8 cellular contexts compared by ENCODE assay signal in genomic region chr16:29996773-29997250, GRCh38. TPM values are rescaled to one million over a fixed set of nuclear protein-coding genes. Genes with fewer than 3 reads are reported as not detected.
DNase-seq lines count a peak whose midpoint lies in the region; ATAC-seq and TF ChIP-seq lines count a peak whose summit lies in the region.

No MANE protein-coding gene starts in this region.

- peak overlapping the region; percentile 72 to 97 for H3K4me3 ChIP-seq in CD4-positive, alpha-beta memory T cell (ENCODE audit: low read length in 2 of 2)
- H3K4me3 ChIP-seq in ectodermal cell (ENCODE audit: insufficient read depth, low read depth, low read length) = peak overlapping the region; percentile 90
- peak overlapping the region in 2 of 4 donors; percentile 58 to 83 for H3K4me3 ChIP-seq in adrenal gland

- H3K27me3 Mint-ChIP-seq in CD4-positive, alpha-beta memory T cell = no peaks in the 10 kb centered on the region
- H3K27me3 Mint-ChIP-seq in neural crest cell (ENCODE audit: low read depth) = peaks cover 3% of the 10 kb centered on the region

- H3K4me1 Mint-ChIP-seq in CD4-positive, alpha-beta memory T cell = peaks cover 14 to 44% (median 32%) of the 10 kb centered on the region in 4 donors
- H3K4me1 Mint-ChIP-seq in neural crest cell = peaks cover 33% of the 10 kb centered on the region

- intact Hi-C loops in CD4-positive, alpha-beta memory T cell (cut with micrococcal nuclease) = loop anchor here (1.0 to 10.0 kb wide), 7 partner anchors 24 to 296 kb away; partner anchors contain the start of genes CDIPT, KCTD13, KIF22 and PAGR1
- intact Hi-C loops in adrenal gland (cut with DNase I) = loop anchor here in 1 of 2 donors (10.0 kb wide), 1 partner anchor 72 kb away; the partner anchor contains the start of gene KCTD13

- peaks cover 26% of the 10 kb centered on the region for H3K36me3 ChIP-seq in CD4-positive, alpha-beta memory T cell (ENCODE audit: insufficient read depth, low read length)
- peaks cover 8% of the 10 kb centered on the region for H3K36me3 ChIP-seq in ectodermal cell (ENCODE audit: control insufficient read depth, insufficient read depth, low read length)
- peaks cover 0 to 22% of the 10 kb centered on the region in 2 donors for H3K36me3 ChIP-seq in adrenal gland (replicated peaks in 1 of 2)

- peaks cover 0 to 2% (median 0%) of the 10 kb centered on the region in 8 donors for H3K9me3 Mint-ChIP-seq in CD4-positive, alpha-beta memory T cell
- no peaks in the 10 kb centered on the region for H3K9me3 Mint-ChIP-seq in neural crest cell

- H3K27ac ChIP-seq in CD4-positive, alpha-beta memory T cell (ENCODE audit: low read depth, low read length) = peak overlapping the region; percentile 98
- H3K27ac ChIP-seq in ectodermal cell (ENCODE audit: insufficient read depth, low read depth, low read length, poor library complexity, severe bottlenecking) (no peak overlapping the region), adrenal gland (no peak overlapping the region)

- CTCF ChIA-PET in CD4-positive, alpha-beta memory T cell (lab: Charles Lee; ENCODE audit: partially characterized antibody) = interaction anchor here (1.0 to 2.2 kb wide), 3 partner anchors 9 to 148 kb away, joined by 3 to 13 read pairs (median 5); no protein-coding TSS in a partner anchor

- no peak for TF ChIP-seq CTCF in neural crest cell (conservative IDR thresholded peaks at IDR 0.05)
- TF ChIP-seq CTCF in adrenal gland (IDR thresholded peaks at IDR 0.05) = no peak

- no peaks in the 10 kb centered on the region for H3K27me3 ChIP-seq in CD4-positive, alpha-beta memory T cell (ENCODE audit: insufficient read depth, low read length)
- H3K27me3 ChIP-seq in ectodermal cell (ENCODE audit: control insufficient read depth, insufficient read depth, low read length, poor library complexity, severe bottlenecking) (no peaks in the 10 kb centered on the region), adrenal gland (no peaks in the 10 kb centered on the region)

- peak overlapping the region; percentile 95 to 98 (median 98) for H3K4me3 Mint-ChIP-seq in CD4-positive, alpha-beta memory T cell
- H3K4me3 Mint-ChIP-seq in neural crest cell = peak overlapping the region; percentile 97

- H3K9me3 ChIP-seq in CD4-positive, alpha-beta memory T cell (ENCODE audit: control insufficient read depth in 1 of 2, low read length in 2 of 2) = no peaks in the 10 kb centered on the region
- H3K9me3 ChIP-seq in ectodermal cell (ENCODE audit: control insufficient read depth, low read length) (no peaks in the 10 kb centered on the region), adrenal gland (replicated peaks in 1 of 3) (no peaks in the 10 kb centered on the region)

- H3K27ac Mint-ChIP-seq in CD4-positive, alpha-beta memory T cell = peak overlapping the region; percentile 76 to 99 (median 99)
- H3K27ac Mint-ChIP-seq in neural crest cell (ENCODE audit: unreplicated experiment) = peak overlapping the region; percentile 99

- peaks cover 23% of the 10 kb centered on the region for H3K4me1 ChIP-seq in CD4-positive, alpha-beta memory T cell (ENCODE audit: insufficient read depth, low read length)
- H3K4me1 ChIP-seq in ectodermal cell (ENCODE audit: control insufficient read depth, insufficient read depth, low read length) (peaks cover 12% of the 10 kb centered on the region), adrenal gland (replicated peaks in 1 of 2) (peaks cover 17 to 24% of the 10 kb centered on the region in 2 donors)

- no peak for ATAC-seq in GM18519 (IDR thresholded peaks at IDR 0.05; ENCODE audit: low FRiP score, unreplicated experiment)

- 39 to 44% methylated on average over 8 of the region's 8 CpGs for WGBS in ectodermal cell, 2 experiments
- 23 to 28% (median 23%) methylated on average over 8 of the region's 8 CpGs for WGBS in adrenal gland, 4 donors

- peaks cover 15 to 51% of the 10 kb centered on the region in 2 donors for H3K36me3 Mint-ChIP-seq in CD4-positive, alpha-beta memory T cell
- H3K36me3 Mint-ChIP-seq in neural crest cell (ENCODE audit: low read depth) = peaks cover 11% of the 10 kb centered on the region

- no peak for DNase-seq in CD4-positive, alpha-beta memory T cell
- DNase-seq in NAMALWA (ENCODE audit: low spot score) (peak; percentile 56), neural crest cell (ENCODE audit: low read depth, low spot score) (no peak), adrenal gland (no peak), retina (no peak), NK-92 (lab: John Stamatoyannopoulos, UW; ENCODE audit: unreplicated experiment) (no peak)

- TF ChIP-seq POLR2A in adrenal gland (IDR thresholded peaks at IDR 0.05) = no peak

- POLR2A ChIA-PET in CD4-positive, alpha-beta memory T cell (lab: Charles Lee; ENCODE audit: partially characterized antibody) = interaction anchor here (0.8 to 3.9 kb wide), 13 partner anchors 8 to 296 kb away, joined by 3 to 57 read pairs (median 7); partner anchors contain the start of genes ASPHD1, CDIPT, KCTD13 and MAZ

RNA-seq across cellular contexts. Expression of gene INO80E, which starts 0.8 kb away (rescaled TPM):
- 100 to 1,000 TPM; 124 to 126 TPM for total RNA-seq in CD4-positive, alpha-beta memory T cell
- polyA plus RNA-seq in CD4-positive, alpha-beta memory T cell = 1 to 10 TPM; 6.7 to 7.3 TPM
- polyA plus RNA-seq in ectodermal cell (2013, experiment 1 of 4) = 100 TPM
- polyA plus RNA-seq in ectodermal cell (2013, experiment 2 of 4) = 102 TPM
- 84.1 TPM for polyA plus RNA-seq in ectodermal cell (2013, experiment 3 of 4)
- polyA plus RNA-seq in ectodermal cell (2013, experiment 4 of 4) = 91.1 TPM
- total RNA-seq in neural crest cell = 81.9 and 88.6 TPM in 2 replicates
- 100 to 1,000 TPM in 2 of 8 donors, 10 to 100 TPM in 6; 31.8 to 120 (median 73.4) TPM for total RNA-seq in adrenal gland
- 100 to 1,000 TPM in 2 of 3 donors, 10 to 100 TPM in 1; 42.8 to 362 (median 103) TPM for polyA plus RNA-seq in adrenal gland

RNA-seq across cellular contexts. Expression of gene HIRIP3, which starts 1.4 kb away (rescaled TPM):
- total RNA-seq in CD4-positive, alpha-beta memory T cell = 10 to 100 TPM; 19.2 to 19.7 TPM
- polyA plus RNA-seq in CD4-positive, alpha-beta memory T cell = 10 to 100 TPM; 21.4 to 26.0 TPM
- polyA plus RNA-seq in ectodermal cell (2013, experiment 1 of 4) = 18.2 TPM
- 18.0 TPM for polyA plus RNA-seq in ectodermal cell (2013, experiment 2 of 4)
- polyA plus RNA-seq in ectodermal cell (2013, experiment 3 of 4) = 15.5 TPM
- 16.5 TPM for polyA plus RNA-seq in ectodermal cell (2013, experiment 4 of 4)
- total RNA-seq in neural crest cell (31.8 and 34.8 TPM in 2 replicates), adrenal gland (10 to 100 TPM; 11.9 to 35.0 (median 19.1) TPM)
- polyA plus RNA-seq in adrenal gland = 10 to 100 TPM; 12.6 to 24.9 (median 20.2) TPM

RNA-seq across cellular contexts. Expression of gene DOC2A, which starts 14.0 kb away (rescaled TPM):
- under 1 TPM in 1 of 2 experiments, not detected in 1; 0.80 TPM for total RNA-seq in CD4-positive, alpha-beta memory T cell
- polyA plus RNA-seq in CD4-positive, alpha-beta memory T cell = not detected
- polyA plus RNA-seq in ectodermal cell (2013, experiment 1 of 4) = 5.5 TPM
- 5.6 TPM for polyA plus RNA-seq in ectodermal cell (2013, experiment 2 of 4)
- polyA plus RNA-seq in ectodermal cell (2013, experiment 3 of 4) = 4.1 TPM
- polyA plus RNA-seq in ectodermal cell (2013, experiment 4 of 4) = 4.3 TPM
- total RNA-seq in neural crest cell (5.7 and 6.4 TPM in 2 replicates), adrenal gland (10 to 100 TPM in 1 of 8 donors, 1 to 10 TPM in 4, under 1 TPM in 2, not detected in 1; 0.35 to 14.8 (median 2.5) TPM)
- 10 to 100 TPM in 1 of 3 donors, 1 to 10 TPM in 1, under 1 TPM in 1; 0.60 to 33.0 (median 9.5) TPM for polyA plus RNA-seq in adrenal gland

RNA-seq across cellular contexts. Expression of gene TAOK2, which starts 23.1 kb away (rescaled TPM):
- total RNA-seq in CD4-positive, alpha-beta memory T cell = 10 to 100 TPM; 53.8 to 56.0 TPM
- 1 to 10 TPM; 1.7 to 8.2 TPM for polyA plus RNA-seq in CD4-positive, alpha-beta memory T cell
- polyA plus RNA-seq in ectodermal cell (2013, experiment 1 of 4) = 54.4 TPM
- 53.0 TPM for polyA plus RNA-seq in ectodermal cell (2013, experiment 2 of 4)
- polyA plus RNA-seq in ectodermal cell (2013, experiment 3 of 4) = 41.9 TPM
- polyA plus RNA-seq in ectodermal cell (2013, experiment 4 of 4) = 51.0 TPM
- total RNA-seq in neural crest cell = 67.7 and 73.2 TPM in 2 replicates
- total RNA-seq in adrenal gland = 10 to 100 TPM; 57.5 to 95.0 (median 76.1) TPM
- 100 to 1,000 TPM in 1 of 3 donors, 10 to 100 TPM in 2; 36.6 to 135 (median 51.0) TPM for polyA plus RNA-seq in adrenal gland

RNA-seq across cellular contexts. Expression of gene C16orf92, which starts 26.2 kb away (rescaled TPM):
- total RNA-seq in CD4-positive, alpha-beta memory T cell = not detected
- not detected for polyA plus RNA-seq in CD4-positive, alpha-beta memory T cell
- not detected for polyA plus RNA-seq in ectodermal cell (2013, experiment 1 of 4)
- not detected for polyA plus RNA-seq in ectodermal cell (2013, experiment 2 of 4)
- polyA plus RNA-seq in ectodermal cell (2013, experiment 3 of 4) = not detected
- polyA plus RNA-seq in ectodermal cell (2013, experiment 4 of 4) = not detected
- not detected in 2 replicates for total RNA-seq in neural crest cell
- total RNA-seq in adrenal gland = not detected
- not detected for polyA plus RNA-seq in adrenal gland
